18 cellular contexts compared by ENCODE assay signal in the genomic region with DNA sequence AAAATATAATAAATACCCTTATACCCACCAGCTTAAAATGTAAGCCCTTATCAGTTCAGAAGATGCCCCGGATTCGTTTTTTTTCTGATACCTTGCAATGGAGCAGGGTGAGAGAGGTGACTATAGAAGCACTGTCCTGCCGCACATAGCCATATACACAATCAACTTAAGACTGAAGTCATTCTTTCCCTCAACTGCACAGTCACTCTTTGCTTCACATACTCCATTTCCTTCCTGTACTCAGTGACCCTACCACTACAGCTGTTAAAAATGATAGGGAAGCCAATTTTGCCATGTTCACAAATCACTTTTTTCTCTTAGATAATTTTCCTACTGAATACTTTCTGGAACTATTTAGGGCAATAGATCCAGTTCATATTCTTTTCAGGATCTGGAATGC.
A peak's percentile ranks its signal among the peaks of the same experiment; 100 is the strongest.
DNase-seq lines count a peak whose midpoint lies in the region; ATAC-seq lines count a peak whose summit lies in the region.
"Had no signal": no experiment of that assay in that cellular context is flagged by ENCODE, and none has a peak within 500 bp of the region (broad histone marks: within the 10 kb centered on the region; RNA-seq: fewer than 3 reads in every experiment).

No MANE protein-coding gene starts in this region.

- peaks cover 34% of the 10 kb centered on the region for H3K27me3 Mint-ChIP-seq in activated CD8-positive, alpha-beta T cell treated with anti-CD3 and anti-CD28 coated beads, Interleukin-2, amount 10 ng/mL, durations not matched to agents 7 days and 5 days (ENCODE audit: low read depth)
- H3K27me3 Mint-ChIP-seq in activated T-helper 2 cell treated with anti-CD3 and anti-CD28 coated beads, Interferon-gamma antibody, Interleukin-2, Interleukin-4, amounts not matched to agents 10 μg/mL and 5 μg/mL and 100 μg/mL, durations not matched to agents 14 hours and 24 hours and 36 hours (ENCODE audit: low read depth), result peaks cover 35% of the 10 kb centered on the region

- POLR2A ChIA-PET in activated CD8-positive, alpha-beta T cell treated with anti-CD3 and anti-CD28 coated beads, Interleukin-2, amount 10 ng/mL, durations not matched to agents 7 days and 5 days (lab: Charles Lee), result no interaction called here

- no peaks in the 10 kb centered on the region for H3K9me3 Mint-ChIP-seq in activated CD8-positive, alpha-beta T cell treated with anti-CD3 and anti-CD28 coated beads, Interleukin-2, amount 10 ng/mL, durations not matched to agents 7 days and 5 days (ENCODE audit: insufficient read depth)
- H3K9me3 Mint-ChIP-seq in activated T-helper 2 cell treated with anti-CD3 and anti-CD28 coated beads, Interferon-gamma antibody, Interleukin-2, Interleukin-4, amounts not matched to agents 10 μg/mL and 5 μg/mL and 100 μg/mL, durations not matched to agents 14 hours and 24 hours and 36 hours, result no peaks in the 10 kb centered on the region
- H3K9me3 Mint-ChIP-seq: activated CD4-positive, alpha-beta memory T cell treated with anti-CD3 and anti-CD28 coated beads for 36 hours; CD4-positive, alpha-beta T cell; neural crest cell had no signal

- intact Hi-C loops in activated T-helper 2 cell treated with anti-CD3 and anti-CD28 coated beads, Interferon-gamma antibody, Interleukin-2, Interleukin-4, amounts not matched to agents 10 μg/mL and 5 μg/mL and 100 μg/mL, durations not matched to agents 14 hours and 24 hours and 36 hours (cut with micrococcal nuclease), result no loop called here

- H3K36me3 Mint-ChIP-seq in activated CD8-positive, alpha-beta T cell treated with anti-CD3 and anti-CD28 coated beads, Interleukin-2, amount 10 ng/mL, durations not matched to agents 7 days and 5 days (ENCODE audit: low read depth), result peaks cover 2% of the 10 kb centered on the region
- H3K36me3 Mint-ChIP-seq in activated T-helper 2 cell treated with anti-CD3 and anti-CD28 coated beads, Interferon-gamma antibody, Interleukin-2, Interleukin-4, amounts not matched to agents 10 μg/mL and 5 μg/mL and 100 μg/mL, durations not matched to agents 14 hours and 24 hours and 36 hours (ENCODE audit: low read depth), result peaks cover 9% of the 10 kb centered on the region
- H3K36me3 Mint-ChIP-seq: activated CD4-positive, alpha-beta memory T cell treated with anti-CD3 and anti-CD28 coated beads for 36 hours had no signal

- H3K27ac Mint-ChIP-seq in activated CD8-positive, alpha-beta T cell treated with anti-CD3 and anti-CD28 coated beads, Interleukin-2, amount 10 ng/mL, durations not matched to agents 7 days and 5 days, result no peak overlapping the region
- no peak overlapping the region for H3K27ac Mint-ChIP-seq in activated T-helper 2 cell treated with anti-CD3 and anti-CD28 coated beads, Interferon-gamma antibody, Interleukin-2, Interleukin-4, amounts not matched to agents 10 μg/mL and 5 μg/mL and 100 μg/mL, durations not matched to agents 14 hours and 24 hours and 36 hours
- H3K27ac Mint-ChIP-seq: activated CD4-positive, alpha-beta memory T cell treated with anti-CD3 and anti-CD28 coated beads for 36 hours; CD4-positive, alpha-beta T cell had no signal

- peak; percentile 63 for ATAC-seq in GM18498 (IDR thresholded peaks at IDR 0.05; ENCODE audit: unreplicated experiment)
- ATAC-seq in GM19463 (IDR thresholded peaks at IDR 0.05; ENCODE audit: unreplicated experiment), result peak; percentile 72
- ATAC-seq in HG03095 (IDR thresholded peaks at IDR 0.05; ENCODE audit: unreplicated experiment), result peak; percentile 66
- peak; percentile 57 for ATAC-seq in activated CD8-positive, alpha-beta T cell treated with anti-CD3 and anti-CD28 coated beads, Interleukin-2, amount 10 ng/mL, durations not matched to agents 7 days and 5 days
- no peak for ATAC-seq in GM19452 (IDR thresholded peaks at IDR 0.05; ENCODE audit: unreplicated experiment)
- ATAC-seq: HCT116, Panc1 had no signal

- H3K4me1 Mint-ChIP-seq in activated CD8-positive, alpha-beta T cell treated with anti-CD3 and anti-CD28 coated beads, Interleukin-2, amount 10 ng/mL, durations not matched to agents 7 days and 5 days (ENCODE audit: low read depth), result peaks cover 22% of the 10 kb centered on the region
- peaks cover 28% of the 10 kb centered on the region for H3K4me1 Mint-ChIP-seq in activated T-helper 2 cell treated with anti-CD3 and anti-CD28 coated beads, Interferon-gamma antibody, Interleukin-2, Interleukin-4, amounts not matched to agents 10 μg/mL and 5 μg/mL and 100 μg/mL, durations not matched to agents 14 hours and 24 hours and 36 hours (ENCODE audit: low read depth)
- H3K4me1 Mint-ChIP-seq: neural crest cell had no signal

- H3K4me3 Mint-ChIP-seq in activated CD8-positive, alpha-beta T cell treated with anti-CD3 and anti-CD28 coated beads, Interleukin-2, amount 10 ng/mL, durations not matched to agents 7 days and 5 days, result no peak overlapping the region
- no peak overlapping the region for H3K4me3 Mint-ChIP-seq in activated T-helper 2 cell treated with anti-CD3 and anti-CD28 coated beads, Interferon-gamma antibody, Interleukin-2, Interleukin-4, amounts not matched to agents 10 μg/mL and 5 μg/mL and 100 μg/mL, durations not matched to agents 14 hours and 24 hours and 36 hours (ENCODE audit: low read depth)
- H3K4me3 Mint-ChIP-seq: activated CD4-positive, alpha-beta memory T cell treated with anti-CD3 and anti-CD28 coated beads for 36 hours; CD4-positive, alpha-beta T cell; neural crest cell had no signal

- CTCF ChIA-PET in activated CD8-positive, alpha-beta T cell treated with anti-CD3 and anti-CD28 coated beads, Interleukin-2, amount 10 ng/mL, durations not matched to agents 7 days and 5 days (lab: Charles Lee), result no interaction called here

- DNase-seq in activated CD8-positive, alpha-beta T cell treated with anti-CD3 and anti-CD28 coated beads, Interleukin-2, amount 10 ng/mL, durations not matched to agents 7 days and 5 days, result no peak
- no peak for DNase-seq in activated T-helper 2 cell treated with anti-CD3 and anti-CD28 coated beads, Interferon-gamma antibody, Interleukin-2, Interleukin-4, amounts not matched to agents 10 μg/mL and 5 μg/mL and 100 μg/mL, durations not matched to agents 14 hours and 24 hours and 36 hours (ENCODE audit: low spot score)
- DNase-seq in HK-2 (ENCODE audit: unreplicated experiment) (no peak), Ammon's horn (ENCODE audit: low spot score) (no peak)
- DNase-seq: activated CD4-positive, alpha-beta memory T cell treated with anti-CD3 and anti-CD28 coated beads for 36 hours; activated naive CD4-positive, alpha-beta T cell treated with Interleukin-2 at 50 U/mL for 16 hours; CD4-positive, alpha-beta T cell; GDM1; hypothalamus; NCI-H1048; NCI-H446 treated with DMSO at 0.1 percent for 48 hours had no signal
